Comparison of ENCODE assay signal across 9 cellular contexts in genomic region chr11:85855341-85855656, GRCh38. TPM values are rescaled to one million over a fixed set of nuclear protein-coding genes. Genes with fewer than 3 reads are reported as not detected.
DNase-seq lines count a peak whose midpoint lies in the region; ATAC-seq, FAIRE-seq and TF ChIP-seq lines count a peak whose summit lies in the region.
"Had no signal": no experiment of that assay in that cellular context is flagged by ENCODE, and none has a peak within 500 bp of the region (broad histone marks: within the 10 kb centered on the region; RNA-seq: fewer than 3 reads in every experiment).

Gene CCDC83 (plus strand): TSS chr11:85855383. CDS start chr11:85865124, 9,741 bp downstream.

- peaks cover 13% of the 10 kb centered on the region for H3K4me1 Mint-ChIP-seq in activated T-helper 2 cell treated with anti-CD3 and anti-CD28 coated beads, Interferon-gamma antibody, Interleukin-2, Interleukin-4, amounts not matched to agents 10 μg/mL and 5 μg/mL and 100 μg/mL, durations not matched to agents 14 hours and 24 hours and 36 hours (ENCODE audit: low read depth)

- H3K27ac Mint-ChIP-seq in activated T-helper 2 cell treated with anti-CD3 and anti-CD28 coated beads, Interferon-gamma antibody, Interleukin-2, Interleukin-4, amounts not matched to agents 10 μg/mL and 5 μg/mL and 100 μg/mL, durations not matched to agents 14 hours and 24 hours and 36 hours: peak within 1 kb of the TSS; percentile 90

- H3K27ac ChIP-seq in HL-60 (replicated peaks) (peak within 1 kb of the TSS; percentile 89), iPS DF 6.9 (ENCODE audit: low read length) (no peak within 1 kb of the TSS), spleen (peak within 1 kb of the TSS; percentile 74 to 91 (median 86))

- H3K4me3 ChIP-seq in HL-60 (replicated peaks; ENCODE audit: insufficient read depth, low read length): peak within 1 kb of the TSS; percentile 49
- H3K4me3 ChIP-seq in iPS DF 6.9 (ENCODE audit: low read length): peak within 1 kb of the TSS; percentile 43; the same call in 1 of the 2 replicates
- H3K4me3 ChIP-seq in spleen: peak within 1 kb of the TSS; percentile 30 to 77 (median 46)

- H3K27me3 Mint-ChIP-seq in activated T-helper 2 cell treated with anti-CD3 and anti-CD28 coated beads, Interferon-gamma antibody, Interleukin-2, Interleukin-4, amounts not matched to agents 10 μg/mL and 5 μg/mL and 100 μg/mL, durations not matched to agents 14 hours and 24 hours and 36 hours (ENCODE audit: low read depth): peaks cover 5% of the 10 kb centered on the region

- intact Hi-C loops in activated T-helper 2 cell treated with anti-CD3 and anti-CD28 coated beads, Interferon-gamma antibody, Interleukin-2, Interleukin-4, amounts not matched to agents 10 μg/mL and 5 μg/mL and 100 μg/mL, durations not matched to agents 14 hours and 24 hours and 36 hours (cut with micrococcal nuclease): loop anchor here (1.0 to 10.0 kb wide), 8 partner anchors 28 to 830 kb away; partner anchors contain the start of gene EED
- intact Hi-C loops in spleen (cut with DNase I; ENCODE audit: low total_unique reads): no loop called here

- WGBS in iPS DF 6.9 (ENCODE audit: insufficient coverage, insufficient read length): no CpG with 5 or more reads among the region's 13 CpGs
- WGBS in spleen, 5 donors: 39 to 51% (median 41%) methylated on average over 13 of the region's 13 CpGs

- no peaks in the 10 kb centered on the region for H3K27me3 ChIP-seq in HL-60 (ENCODE audit: insufficient read depth, poor library complexity, severe bottlenecking)
- H3K27me3 ChIP-seq in iPS DF 6.9 (ENCODE audit: control insufficient read depth, insufficient read depth, low read length): no peaks in the 10 kb centered on the region
- no peaks in the 10 kb centered on the region for H3K27me3 ChIP-seq in spleen (replicated peaks in 1 of 7)

- ATAC-seq in HG03469 (IDR thresholded peaks at IDR 0.05; ENCODE audit: unreplicated experiment): no peak

- TF ChIP-seq POLR2A in spleen (IDR thresholded peaks at IDR 0.05) (no peak), H54 (IDR thresholded peaks at IDR 0.05; ENCODE audit: low read depth, low read length) (no peak)

- no peak for DNase-seq in HL-60 (ENCODE audit: low read depth in 1 of 2, low spot score in 1 of 2)
- no peak for DNase-seq in activated T-helper 2 cell treated with anti-CD3 and anti-CD28 coated beads, Interferon-gamma antibody, Interleukin-2, Interleukin-4, amounts not matched to agents 10 μg/mL and 5 μg/mL and 100 μg/mL, durations not matched to agents 14 hours and 24 hours and 36 hours (ENCODE audit: low spot score)
- DNase-seq in iPS DF 6.9 (ENCODE audit: low read depth, low spot score): no peak
- no peak for DNase-seq in spleen
- DNase-seq in H54 (ENCODE audit: insufficient read length, low spot score): no peak
- DNase-seq in ureter (ENCODE audit: low spot score): no peak
- DNase-seq in NCI-H2029 treated with DMSO at 0.1 percent for 48 hours (lab: John Stamatoyannopoulos, UW): no peak

- H3K9me3 Mint-ChIP-seq in activated T-helper 2 cell treated with anti-CD3 and anti-CD28 coated beads, Interferon-gamma antibody, Interleukin-2, Interleukin-4, amounts not matched to agents 10 μg/mL and 5 μg/mL and 100 μg/mL, durations not matched to agents 14 hours and 24 hours and 36 hours: peaks cover under 1% of the 10 kb centered on the region

- peaks cover 14% of the 10 kb centered on the region for H3K36me3 Mint-ChIP-seq in activated T-helper 2 cell treated with anti-CD3 and anti-CD28 coated beads, Interferon-gamma antibody, Interleukin-2, Interleukin-4, amounts not matched to agents 10 μg/mL and 5 μg/mL and 100 μg/mL, durations not matched to agents 14 hours and 24 hours and 36 hours (ENCODE audit: low read depth)

- peak within 1 kb of the TSS; percentile 84 for H3K4me3 Mint-ChIP-seq in activated T-helper 2 cell treated with anti-CD3 and anti-CD28 coated beads, Interferon-gamma antibody, Interleukin-2, Interleukin-4, amounts not matched to agents 10 μg/mL and 5 μg/mL and 100 μg/mL, durations not matched to agents 14 hours and 24 hours and 36 hours (ENCODE audit: low read depth)

- H3K9me3 ChIP-seq in iPS DF 6.9 (ENCODE audit: control insufficient read depth, insufficient read depth, low read length): no peaks in the 10 kb centered on the region
- H3K9me3 ChIP-seq in spleen: peaks cover 0 to 4% (median 0%) of the 10 kb centered on the region in 8 donors

- TF ChIP-seq CTCF in HL-60 (IDR thresholded peaks at IDR 0.05; ENCODE audit: insufficient read depth, low read length): no peak
- TF ChIP-seq CTCF in spleen (IDR thresholded peaks at IDR 0.05 in 8 of 11, conservative IDR thresholded peaks at IDR 0.05 in 3 of 11): no peak

- H3K4me1 ChIP-seq in iPS DF 6.9 (ENCODE audit: control insufficient read depth, insufficient read depth, low read length) (no peaks in the 10 kb centered on the region), spleen (peaks cover 6 to 20% (median 14%) of the 10 kb centered on the region in 6 donors)

- H3K36me3 ChIP-seq in iPS DF 6.9 (ENCODE audit: control insufficient read depth, insufficient read depth, low read length) (peaks cover 3% of the 10 kb centered on the region; the same call in 1 of the 2 replicates), spleen (no peaks in the 10 kb centered on the region)

- no peak for FAIRE-seq in H54 (lab: Jason Lieb, UNC)

RNA-seq across cellular contexts. Expression of gene CCDC83, which starts in this region (rescaled TPM):
- not detected in 2 replicates for total RNA-seq in activated T-helper 2 cell treated with anti-CD3 and anti-CD28 coated beads, Interferon-gamma antibody, Interleukin-2, Interleukin-4, amounts not matched to agents 10 μg/mL and 5 μg/mL and 100 μg/mL, durations not matched to agents 14 hours and 24 hours and 36 hours
- total RNA-seq in spleen: not detected
- not detected for polyA plus RNA-seq in spleen
- total RNA-seq in ureter: not detected
- total RNA-seq: esophagus mucosa had no signal
